In the genomic region with DNA sequence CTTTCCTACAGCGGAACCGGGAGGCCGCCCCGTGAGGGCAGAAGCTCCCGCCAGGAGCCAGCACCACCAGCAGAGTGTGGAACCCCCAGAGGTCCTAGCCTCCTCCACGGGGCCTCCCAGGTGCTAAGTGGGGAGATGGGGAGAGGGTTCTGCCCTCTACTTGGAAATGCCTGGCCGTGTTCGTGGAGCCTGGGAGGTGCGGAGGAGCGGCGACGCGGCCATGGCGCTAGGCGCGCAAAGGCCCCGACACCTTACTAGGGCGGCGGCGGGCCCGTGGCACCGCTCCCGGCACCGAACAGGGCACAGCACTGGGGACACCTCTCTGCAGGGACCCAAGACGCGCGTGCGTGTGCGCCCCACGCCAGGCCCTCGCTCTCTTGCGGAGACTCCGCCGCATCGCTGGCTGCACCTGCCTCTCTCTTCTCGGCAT, we compare ENCODE assay signal across 10 cellular contexts. TPM values are rescaled to one million over a fixed set of nuclear protein-coding genes. Genes with fewer than 3 reads are reported as not detected.
DNase-seq lines count a peak whose midpoint lies in the region; ATAC-seq and TF ChIP-seq lines count a peak whose summit lies in the region.
"Had no signal": no experiment of that assay in that cellular context is flagged by ENCODE, and none has a peak within 500 bp of the region (broad histone marks: within the 10 kb centered on the region; RNA-seq: fewer than 3 reads in every experiment).

No MANE protein-coding gene starts in this region.

- H3K9ac ChIP-seq in colonic mucosa (ENCODE audit: low read depth in 2 of 2, low read length in 2 of 2): no peak overlapping the region
- peak overlapping the region; percentile 49 for H3K9ac ChIP-seq in mesendoderm (ENCODE audit: low read length)
- H3K9ac ChIP-seq: GM23248 had no signal

- WGBS in heart right ventricle, 2 donors: 8 to 9% methylated on average over 31 to 36 of the region's 36 CpGs
- WGBS in mesendoderm (ENCODE audit: extremely low coverage, insufficient coverage, low lambda C conversion rate): no CpG with 5 or more reads among the region's 36 CpGs

- no peak overlapping the region for H4K8ac ChIP-seq in mesendoderm (ENCODE audit: low read depth, low read length)

- no peaks in the 10 kb centered on the region for H3K79me2 ChIP-seq in mesendoderm (ENCODE audit: control insufficient read depth, insufficient read depth, low read length)

- TF ChIP-seq CTCF in heart right ventricle (IDR thresholded peaks at IDR 0.05) (no peak), colonic mucosa (IDR thresholded peaks at IDR 0.05) (no peak), upper lobe of right lung (IDR thresholded peaks at IDR 0.05) (no peak)

- no peak overlapping the region for H4K5ac ChIP-seq in mesendoderm (ENCODE audit: low read length)

- no peak overlapping the region for H3K23ac ChIP-seq in mesendoderm (ENCODE audit: low read length)

- DNase-seq in Right ventricle myocardium inferior (ENCODE audit: missing footprints) (peak; percentile 66), heart right ventricle (no peak), colonic mucosa (no peak), mesendoderm (no peak), upper lobe of right lung (no peak), superior temporal gyrus (ENCODE audit: extremely low spot score) (no peak)

- H3K27me3 ChIP-seq in heart right ventricle (peaks cover 33 to 99% (median 90%) of the 10 kb centered on the region in 7 donors), colonic mucosa (peaks cover 47% of the 10 kb centered on the region), mesendoderm (ENCODE audit: insufficient read depth, low read length, poor library complexity) (peaks cover 46% of the 10 kb centered on the region), upper lobe of right lung (peaks cover 59% of the 10 kb centered on the region)

- H3K4me1 ChIP-seq in heart right ventricle (peaks cover 3 to 19% (median 14%) of the 10 kb centered on the region in 9 donors), colonic mucosa (no peaks in the 10 kb centered on the region), mesendoderm (ENCODE audit: control insufficient read depth, low read depth, low read length) (no peaks in the 10 kb centered on the region), upper lobe of right lung (peaks cover 12% of the 10 kb centered on the region)

- H3K4ac ChIP-seq in mesendoderm (ENCODE audit: low read depth, low read length): no peak overlapping the region

- no peak overlapping the region for H2AK5ac ChIP-seq in mesendoderm (ENCODE audit: low read length)

- H3K4me2 ChIP-seq in mesendoderm (ENCODE audit: low read length): peak overlapping the region; percentile 89

- no peak overlapping the region for H3K18ac ChIP-seq in mesendoderm (ENCODE audit: low read length)

- H3K36me3 ChIP-seq in heart right ventricle (no peaks in the 10 kb centered on the region), colonic mucosa (no peaks in the 10 kb centered on the region), mesendoderm (ENCODE audit: control insufficient read depth, insufficient read depth, low read length) (no peaks in the 10 kb centered on the region), upper lobe of right lung (no peaks in the 10 kb centered on the region)
- H3K36me3 ChIP-seq: adrenal gland had no signal

- H3K9me3 ChIP-seq in heart right ventricle: no peaks in the 10 kb centered on the region
- H3K9me3 ChIP-seq in colonic mucosa: no peaks in the 10 kb centered on the region
- H3K9me3 ChIP-seq in upper lobe of right lung: no peaks in the 10 kb centered on the region
- H3K9me3 ChIP-seq: adrenal gland had no signal

- H3K4me3 ChIP-seq in heart right ventricle: peak overlapping the region in 5 of 10 donors; percentile 5 to 42 (median 27)
- peak overlapping the region; percentile 9 for H3K4me3 ChIP-seq in colonic mucosa
- H3K4me3 ChIP-seq in mesendoderm (ENCODE audit: low read length): peak overlapping the region; percentile 18
- H3K4me3 ChIP-seq in upper lobe of right lung: no peak overlapping the region
- H3K4me3 ChIP-seq: adrenal gland had no signal

- intact Hi-C loops in Right ventricle myocardium inferior (cut with DNase I): no loop called here
- intact Hi-C loops in heart right ventricle (cut with DNase I): loop anchor here in 8 of 10 donors (5.0 to 10.0 kb wide), 7 partner anchors 193 to 593 kb away; partner anchors contain the start of gene ZNF648 (in 1 of the 8)
- intact Hi-C loops in colonic mucosa (cut with DNase I): loop anchor here (10.0 kb wide), 1 partner anchor 573 kb away; no protein-coding TSS in a partner anchor
- intact Hi-C loops in upper lobe of right lung (cut with DNase I): no loop called here

- H2BK5ac ChIP-seq in mesendoderm (ENCODE audit: low read length): no peak overlapping the region

- no peak overlapping the region for H2BK15ac ChIP-seq in mesendoderm (replicated peaks; ENCODE audit: low read depth)

- H3K79me1 ChIP-seq in mesendoderm (ENCODE audit: low read length): no peaks in the 10 kb centered on the region

- ATAC-seq in Right ventricle myocardium inferior (no peak), heart right ventricle (no peak), upper lobe of right lung (peak; percentile 6), SK-N-SH treated with all-trans-retinoic acid at 6 μM for 48 hours (no peak), HG03520 (IDR thresholded peaks at IDR 0.05; ENCODE audit: unreplicated experiment) (no peak)

- peak overlapping the region; percentile 2 for H3K56ac ChIP-seq in mesendoderm (ENCODE audit: low read length)

- no peak overlapping the region for H2BK120ac ChIP-seq in mesendoderm (ENCODE audit: low read depth, low read length)

- H3K27ac ChIP-seq in heart right ventricle: no peak overlapping the region
- no peak overlapping the region for H3K27ac ChIP-seq in colonic mucosa
- H3K27ac ChIP-seq in mesendoderm (ENCODE audit: low read depth, low read length): no peak overlapping the region
- H3K27ac ChIP-seq in upper lobe of right lung: no peak overlapping the region
- H3K27ac ChIP-seq: adrenal gland, GM23248 had no signal

TF ChIP-seq in SK-N-SH treated with all-trans-retinoic acid at 6 μM for 48 hours, 23 proteins besides CTCF, POLR2A, EP300 and RAD21:
- TF ChIP-seq ZFP30 (CRISPR knock-in tag; IDR thresholded peaks at IDR 0.05): no peak
- no peak for TF ChIP-seq OSR1 (CRISPR knock-in tag; IDR thresholded peaks at IDR 0.05)
- TF ChIP-seq ZC3H10 (CRISPR knock-in tag; IDR thresholded peaks at IDR 0.05): no peak
- TF ChIP-seq SNAI2 (CRISPR knock-in tag; IDR thresholded peaks at IDR 0.05): no peak

RNA-seq across cellular contexts. Expression of gene CACNA1E, which starts 1.3 kb away (rescaled TPM):
- total RNA-seq in Right ventricle myocardium inferior (3.7 TPM), heart right ventricle (10 to 100 TPM in 1 of 10 donors, 1 to 10 TPM in 4, under 1 TPM in 5; 0.04 to 21.7 (median 1.3) TPM), colonic mucosa (under 1 TPM; 0.44 to 0.53 TPM), upper lobe of right lung (0.06 TPM)
- polyA plus RNA-seq in heart right ventricle: under 1 TPM; 0.06 to 0.44 TPM
- 0.06 TPM for polyA plus RNA-seq in mesendoderm (2013, experiment 1 of 2)
- 0.03 TPM for polyA plus RNA-seq in mesendoderm (2013, experiment 2 of 2)
- total RNA-seq: GM23248 had no signal
- polyA plus RNA-seq: GM23248 had no signal

Comparison
In these comparisons a context has a peak if more than half of its experiments do, and no peak if none do; other contexts are left out.
1. intact Hi-C loops: an anchor here in heart right ventricle (5.0 to 10.0 kb wide) and colonic mucosa (10.0 kb wide); none called in Right ventricle myocardium inferior and upper lobe of right lung.